Comparison of ENCODE assay signal across 20 cellular contexts in the genomic region with DNA sequence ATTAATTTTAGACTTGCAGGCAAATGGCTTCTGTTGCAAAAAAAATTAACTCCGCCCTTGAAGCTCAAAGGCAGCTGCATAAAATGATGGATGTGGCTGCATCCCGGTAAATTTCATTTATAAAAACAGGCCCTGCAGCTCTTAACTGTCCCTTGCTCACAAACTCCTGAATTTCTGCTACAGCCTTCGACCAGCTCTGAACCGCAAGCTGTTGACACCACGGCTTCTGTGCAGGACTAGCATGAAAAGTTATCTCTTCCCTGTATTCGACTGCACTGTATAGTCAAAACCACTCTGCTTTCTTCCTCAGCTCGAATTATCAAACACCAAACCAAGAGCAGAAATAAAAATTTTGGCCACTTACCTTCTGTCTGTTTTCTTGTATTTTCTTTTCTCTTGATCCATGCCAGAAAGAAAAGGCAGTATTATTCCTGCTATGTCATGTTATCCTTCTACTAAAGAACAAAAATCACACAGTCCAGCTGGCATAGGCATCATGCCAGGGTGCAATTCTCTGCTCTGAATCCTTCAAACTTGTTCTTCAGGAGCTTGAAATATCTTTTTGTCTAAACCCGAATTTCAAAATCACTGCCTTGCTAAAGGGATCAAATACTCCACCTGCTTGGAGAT.
DNase-seq lines count a peak whose midpoint lies in the region; ATAC-seq and TF ChIP-seq lines count a peak whose summit lies in the region.
"Had no signal": no experiment of that assay in that cellular context is flagged by ENCODE, and none has a peak within 500 bp of the region (broad histone marks: within the 10 kb centered on the region; RNA-seq: fewer than 3 reads in every experiment).

No MANE protein-coding gene starts in this region.

- H3K36me3 Mint-ChIP-seq in T-helper 17 cell (ENCODE audit: low read depth), result no peaks in the 10 kb centered on the region
- H3K36me3 Mint-ChIP-seq: activated naive CD8-positive, alpha-beta T cell; stimulated activated naive B cell treated with anti-CD40 and anti-IgM and Interleukin-4, amounts not matched to agents 10 μg/mL and 1 μg/mL and 100 μg/mL, for 72 hours had no signal

- DNase-seq in BE2C, result peak; percentile 18
- DNase-seq in T-helper 17 cell, result no peak
- peak; percentile 82 for DNase-seq in globus pallidus (ENCODE audit: low spot score)
- peak; percentile 86 for DNase-seq in pons (ENCODE audit: low spot score)
- DNase-seq in activated effector memory CD4-positive, alpha-beta T cell treated with anti-CD3 and anti-CD28 coated beads, Interleukin-2, amount 50 U/mL, for 16 hours, result no peak
- DNase-seq in NCI-H187 treated with DMSO at 0.1 percent for 48 hours (lab: John Stamatoyannopoulos, UW), result no peak
- DNase-seq: activated CD4-positive, alpha-beta T cell treated with anti-CD3 and anti-CD28 coated beads for 1 hour; activated CD8-positive, alpha-beta T cell treated with anti-CD3 and anti-CD28 coated beads for 36 hours; GDM1; H7; NCI-H1092; NCI-H1930; psoas muscle; stimulated activated naive B cell treated with anti-CD40 and anti-IgM and Interleukin-4, amounts not matched to agents 10 μg/mL and 1 μg/mL and 100 μg/mL, for 72 hours; T-helper 1 cell had no signal

- H3K4me1 Mint-ChIP-seq in T-helper 17 cell, result no peaks in the 10 kb centered on the region
- H3K4me1 Mint-ChIP-seq: central memory CD8-positive, alpha-beta T cell; stimulated activated naive B cell treated with anti-CD40 and anti-IgM and Interleukin-4, amounts not matched to agents 10 μg/mL and 1 μg/mL and 100 μg/mL, for 72 hours had no signal

- H3K9me3 ChIP-seq in BE2C (no peaks in the 10 kb centered on the region), T-helper 17 cell (ENCODE audit: control insufficient read depth, low read length, poor library complexity, severe bottlenecking) (no peaks in the 10 kb centered on the region)
- H3K9me3 ChIP-seq: psoas muscle, thoracic aorta had no signal

- no peak for TF ChIP-seq CTCF in BE2C (IDR thresholded peaks at IDR 0.05; ENCODE audit: low read depth, low read length)

- peak overlapping the region; percentile 33 for H3K4me3 ChIP-seq in BE2C (ENCODE audit: low read depth, low read length)
- H3K4me3 ChIP-seq: psoas muscle, thoracic aorta had no signal

- no peaks in the 10 kb centered on the region for H3K4me1 ChIP-seq in BE2C
- H3K4me1 ChIP-seq: psoas muscle had no signal

- H3K36me3 ChIP-seq in BE2C, result no peaks in the 10 kb centered on the region
- H3K36me3 ChIP-seq: thoracic aorta had no signal

- no peaks in the 10 kb centered on the region for H3K27me3 ChIP-seq in BE2C

- no peaks in the 10 kb centered on the region for H3K27me3 Mint-ChIP-seq in T-helper 17 cell
- H3K27me3 Mint-ChIP-seq: activated CD8-positive, alpha-beta T cell treated with anti-CD3 and anti-CD28 coated beads for 36 hours; activated naive CD8-positive, alpha-beta T cell; central memory CD8-positive, alpha-beta T cell; stimulated activated naive B cell treated with anti-CD40 and anti-IgM and Interleukin-4, amounts not matched to agents 10 μg/mL and 1 μg/mL and 100 μg/mL, for 72 hours had no signal

- ATAC-seq in T-helper 17 cell (no peak), HG02623 (IDR thresholded peaks at IDR 0.05; ENCODE audit: unreplicated experiment) (no peak), HG03354 (IDR thresholded peaks at IDR 0.05; ENCODE audit: poor library complexity, severe bottlenecking, unreplicated experiment) (no peak)
- ATAC-seq: activated CD8-positive, alpha-beta T cell treated with anti-CD3 and anti-CD28 coated beads for 36 hours; psoas muscle; stimulated activated naive B cell treated with anti-CD40 and anti-IgM and Interleukin-4, amounts not matched to agents 10 μg/mL and 1 μg/mL and 100 μg/mL, for 72 hours had no signal

- H3K4me3 Mint-ChIP-seq in T-helper 17 cell, result peak overlapping the region; percentile 1
- H3K4me3 Mint-ChIP-seq: activated CD8-positive, alpha-beta T cell treated with anti-CD3 and anti-CD28 coated beads for 36 hours; activated naive CD8-positive, alpha-beta T cell; central memory CD8-positive, alpha-beta T cell; stimulated activated naive B cell treated with anti-CD40 and anti-IgM and Interleukin-4, amounts not matched to agents 10 μg/mL and 1 μg/mL and 100 μg/mL, for 72 hours had no signal

- H3K27ac Mint-ChIP-seq in T-helper 17 cell, result no peak overlapping the region
- H3K27ac Mint-ChIP-seq: activated CD8-positive, alpha-beta T cell treated with anti-CD3 and anti-CD28 coated beads for 36 hours; activated naive CD8-positive, alpha-beta T cell; stimulated activated naive B cell treated with anti-CD40 and anti-IgM and Interleukin-4, amounts not matched to agents 10 μg/mL and 1 μg/mL and 100 μg/mL, for 72 hours had no signal

Comparison
In these comparisons a context has a peak if more than half of its experiments do, and no peak if none do; other contexts are left out.
1. DNase-seq: peak in BE2C (single experiment), globus pallidus (single experiment) and pons (single experiment); none in T-helper 17 cell (0 of 3), activated effector memory CD4-positive, alpha-beta T cell treated with anti-CD3 and anti-CD28 coated beads, Interleukin-2, amount 50 U/mL, for 16 hours (single experiment) and NCI-H187 treated with DMSO at 0.1 percent for 48 hours (single experiment).